ENCODE assay signal across 28 cellular contexts in the genomic region with DNA sequence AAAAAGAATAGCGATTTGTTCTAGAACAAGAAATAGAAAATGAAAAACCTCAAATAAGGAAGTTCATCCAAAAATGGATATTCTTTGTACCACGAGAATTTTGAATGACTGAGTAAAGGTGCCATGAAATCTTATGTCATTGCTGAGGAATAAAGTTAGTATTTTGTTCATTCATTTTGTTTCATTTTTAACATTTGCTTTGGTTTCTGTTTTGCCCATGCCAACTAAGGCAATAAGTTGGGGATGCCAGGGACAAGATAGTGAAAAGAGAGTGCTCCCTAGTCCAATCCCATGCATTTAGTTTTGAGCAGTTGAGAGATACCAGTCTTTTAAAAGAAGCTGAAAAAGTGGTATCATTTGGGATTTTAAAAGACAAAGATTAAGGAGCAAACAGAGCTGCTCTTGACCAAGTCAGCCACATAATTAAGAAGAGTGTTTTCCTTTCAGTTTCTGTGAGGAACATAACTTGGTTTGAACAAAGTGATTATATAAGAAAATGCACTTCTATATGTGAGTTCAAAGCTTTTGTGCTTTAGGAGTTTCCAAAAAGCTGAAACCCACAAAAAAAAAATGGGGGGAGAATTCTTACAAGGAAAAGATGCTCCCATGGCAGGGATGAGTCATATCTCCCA.
DNase-seq lines count a peak whose midpoint lies in the region; ATAC-seq and TF ChIP-seq lines count a peak whose summit lies in the region.
"Had no signal": no experiment of that assay in that cellular context is flagged by ENCODE, and none has a peak within 500 bp of the region (broad histone marks: within the 10 kb centered on the region; RNA-seq: fewer than 3 reads in every experiment).

No MANE protein-coding gene starts in this region.

- TF ChIP-seq CTCF in KMS-11 (conservative IDR thresholded peaks at IDR 0.05; ENCODE audit: low read depth, low read length) = no peak
- TF ChIP-seq CTCF in fibroblast of lung (conservative IDR thresholded peaks at IDR 0.05 in 1 of 2, IDR thresholded peaks at IDR 0.05 in 1 of 2; ENCODE audit: low read depth in 1 of 2, low read length in 2 of 2) = no peak

- H3K27me3 ChIP-seq in KMS-11 (ENCODE audit: insufficient read depth, low read depth) (no peaks in the 10 kb centered on the region), fibroblast of lung (ENCODE audit: control insufficient read depth, insufficient read depth, low read length) (no peaks in the 10 kb centered on the region)
- H3K27me3 ChIP-seq: body of pancreas, MG63, tibial nerve had no signal

- H2AFZ ChIP-seq in KMS-11 (ENCODE audit: low read depth) = peak overlapping the region; percentile 48
- peak overlapping the region; percentile 16 for H2AFZ ChIP-seq in fibroblast of lung (ENCODE audit: low read length)

- H3K27ac ChIP-seq in KMS-11 (peak overlapping the region; percentile 50), fibroblast of lung (ENCODE audit: insufficient read depth, low read length) (no peak overlapping the region)
- H3K27ac ChIP-seq: body of pancreas, tibial nerve had no signal

- H3K4me2 ChIP-seq in KMS-11 (peak overlapping the region; percentile 57), fibroblast of lung (ENCODE audit: extremely low read depth, insufficient read depth, low read length) (peak overlapping the region; percentile 17)

- DNase-seq in fibroblast of lung (ENCODE audit: low read depth in 2 of 2) = peak in 1 of 2 donors; percentile 16
- DNase-seq in GM19240 (ENCODE audit: insufficient read length, low spot score) = no peak
- no peak for DNase-seq in epidermal melanocyte (ENCODE audit: insufficient read length, low spot score)
- DNase-seq in stimulated activated CD4-positive, alpha-beta T cell treated with anti-CD3 and anti-CD28 coated beads, Interleukin-4, amount 100 ng/mL, for 24 hours = no peak
- DNase-seq in stimulated activated naive CD4-positive, alpha-beta T cell treated with Interleukin-2 at 50 U/mL for 16 hours (lab: John Stamatoyannopoulos, UW) = no peak
- DNase-seq: activated CD4-positive, alpha-beta T cell treated with anti-CD3 and anti-CD28 coated beads for 36 hours; activated effector memory CD4-positive, alpha-beta T cell treated with anti-CD3 and anti-CD28 coated beads, Interleukin-2, amount 50 U/mL, for 16 hours; activated naive CD8-positive, alpha-beta T cell treated with anti-CD3 and anti-CD28 coated beads for 36 hours; activated T-cell treated with anti-CD3 and anti-CD28 coated beads for 4 hours; body of pancreas; CD4-positive, alpha-beta memory T cell; DMS 273 treated with DMSO at 0.1 percent for 48 hours; head of caudate nucleus; kidney; MG63; mucosa of descending colon; NCI-H1417; NCI-H2081; NCI-H2227 treated with DMSO at 0.1 percent for 48 hours; NCI-H748 treated with DMSO at 0.1 percent for 48 hours had no signal

- H3K9me3 ChIP-seq in fibroblast of lung (ENCODE audit: control insufficient read depth, insufficient read depth, low read depth, low read length) = no peaks in the 10 kb centered on the region
- H3K9me3 ChIP-seq: body of pancreas, MG63, mucosa of descending colon, tibial nerve had no signal

- H4K20me1 ChIP-seq in KMS-11 (ENCODE audit: insufficient read depth) = no peaks in the 10 kb centered on the region
- H4K20me1 ChIP-seq in fibroblast of lung (ENCODE audit: control insufficient read depth, extremely low read depth, insufficient read depth, low read length) = no peaks in the 10 kb centered on the region

- peak; percentile 60 for ATAC-seq in GM18502 (IDR thresholded peaks at IDR 0.05; ENCODE audit: poor library complexity, unreplicated experiment)
- ATAC-seq in GM19351 (IDR thresholded peaks at IDR 0.05; ENCODE audit: unreplicated experiment) = peak; percentile 58
- ATAC-seq: activated CD4-positive, alpha-beta T cell treated with anti-CD3 and anti-CD28 coated beads for 36 hours; body of pancreas; HCT116; K562; mucosa of descending colon; natural killer cell treated with Interleukin-12 subunit alpha and Interleukin-12 subunit beta and Interleukin-15 and Interleukin-18, amount 100 ng/mL, for 72 hours had no signal

- peaks cover 18% of the 10 kb centered on the region for H3K4me1 ChIP-seq in KMS-11 (ENCODE audit: low read depth, poor library complexity, severe bottlenecking)
- H3K4me1 ChIP-seq in fibroblast of lung (ENCODE audit: control insufficient read depth, extremely low read depth, insufficient read depth, low read length) = no peaks in the 10 kb centered on the region
- H3K4me1 ChIP-seq: body of pancreas had no signal

- H3K36me3 ChIP-seq in KMS-11 (ENCODE audit: insufficient read depth) = no peaks in the 10 kb centered on the region
- H3K36me3 ChIP-seq in fibroblast of lung (ENCODE audit: control insufficient read depth, insufficient read depth, low read length) = no peaks in the 10 kb centered on the region
- H3K36me3 ChIP-seq: MG63, tibial nerve had no signal

- H3K79me2 ChIP-seq in KMS-11 (ENCODE audit: insufficient read depth, low read depth) (no peaks in the 10 kb centered on the region), fibroblast of lung (ENCODE audit: control insufficient read depth, insufficient read depth, low read length) (no peaks in the 10 kb centered on the region)

- H3K4me3 ChIP-seq in KMS-11 (IDR thresholded peaks at IDR 0.05; ENCODE audit: insufficient read depth, low read depth, low read length) (peak overlapping the region; percentile 50), fibroblast of lung (replicated peaks in 1 of 4; ENCODE audit: control extremely low read depth in 1 of 4, insufficient read depth in 1 of 4, low read depth in 3 of 4, low read length in 4 of 4) (no peak overlapping the region)
- H3K4me3 ChIP-seq: body of pancreas, K562, MG63, mucosa of descending colon, skin epidermis, tibial nerve had no signal

- peak overlapping the region; percentile 25 for H3K9ac ChIP-seq in KMS-11
- H3K9ac ChIP-seq in fibroblast of lung (ENCODE audit: insufficient read depth, low read length) = no peak overlapping the region
